In genomic region chr17:28902819-28903545, GRCh38 we compare ENCODE assay signal across 8 cellular contexts. TPM values are rescaled to one million over a fixed set of nuclear protein-coding genes. Genes with fewer than 3 reads are reported as not detected.
DNase-seq lines count a peak whose midpoint lies in the region; ATAC-seq and TF ChIP-seq lines count a peak whose summit lies in the region.

Gene DHRS13 (minus strand): TSS chr17:28903079. CDS start chr17:28902944, 135 bp downstream.

- H3K27me3 Mint-ChIP-seq in activated T-cell treated with anti-CD3 and anti-CD28 coated beads, Interleukin-2, amount 50 U/mL, for 24 hours = no peaks in the 10 kb centered on the region

- H3K4me3 ChIP-seq in Jurkat, Clone E6-1 (ENCODE audit: low read length) = peak within 1 kb of the TSS; percentile 79
- peak within 1 kb of the TSS; percentile 78 for H3K4me3 ChIP-seq in PC-3 (ENCODE audit: low read length)
- peak within 1 kb of the TSS; percentile 58 for H3K4me3 ChIP-seq in mucosa of stomach (ENCODE audit: low read length)

- peak; percentile 64 for TF ChIP-seq POLR2A in erythroblast (IDR thresholded peaks at IDR 0.05; ENCODE audit: low read length)

- H3K4me2 ChIP-seq in PC-3 (ENCODE audit: low read length) = peak within 1 kb of the TSS; percentile 83

- no peaks in the 10 kb centered on the region for H3F3A ChIP-seq in PC-3 (ENCODE audit: low read length, unreplicated experiment)

- BruUV-seq in PC-3 (replicated peaks; lab: Mats Ljungman, UMichigan) = no TSS peak

- H3K9ac ChIP-seq in PC-3 (ENCODE audit: low read length) = peak within 1 kb of the TSS; percentile 53
- peak within 1 kb of the TSS; percentile 67 for H3K9ac ChIP-seq in mucosa of stomach (ENCODE audit: low read length)

- H3K79me2 ChIP-seq in PC-3 (ENCODE audit: low read length) = no peaks in the 10 kb centered on the region

- CTCF ChIA-PET in PC-3 (lab: Charles Lee) = interaction anchor here (0.6 to 0.9 kb wide), 2 partner anchors 43 to 139 kb away, joined by 3 to 8 read pairs; no protein-coding TSS in a partner anchor

- POLR2A ChIA-PET in PC-3 (lab: Charles Lee; ENCODE audit: unreplicated experiment) = interaction anchor here (0.5 kb wide), 1 partner anchor 14 kb away, joined by 4 read pairs; no protein-coding TSS in a partner anchor

- peak within 1 kb of the TSS; percentile 87 for H3K4me3 Mint-ChIP-seq in activated T-cell treated with anti-CD3 and anti-CD28 coated beads, Interleukin-2, amount 50 U/mL, for 24 hours

- H3K36me3 Mint-ChIP-seq in activated T-cell treated with anti-CD3 and anti-CD28 coated beads, Interleukin-2, amount 50 U/mL, for 24 hours (ENCODE audit: low read depth) = peaks cover 69% of the 10 kb centered on the region

- DNase-seq in DMS153 (lab: John Stamatoyannopoulos, UW) (peak; percentile 95), PC-3 (peak; percentile 92), erythroblast (lab: John Stamatoyannopoulos, UW) (peak; percentile 96 to 99)
- peak; percentile 90 for DNase-seq in Jurkat, Clone E6-1 (ENCODE audit: low read depth, low spot score)
- DNase-seq in activated T-cell treated with anti-CD3 and anti-CD28 coated beads, Interleukin-2, amount 50 U/mL, for 24 hours = peak; percentile 95
- peak; percentile 86 for DNase-seq in stimulated activated CD8-positive, alpha-beta memory T cell treated with anti-CD3 and anti-CD28 coated beads, Interleukin-7, amount 100 ng/mL, for 24 hours (ENCODE audit: low read depth)

- ATAC-seq in GM21619 (IDR thresholded peaks at IDR 0.05; ENCODE audit: unreplicated experiment) (peak; percentile 81), PC-3 (peak; percentile 91)

- H3K9me2 ChIP-seq in PC-3 (replicated peaks; ENCODE audit: low read length) = no peaks in the 10 kb centered on the region

- intact Hi-C loops in PC-3 (cut with micrococcal nuclease) = loop anchor here (5.0 to 10.0 kb wide), 3 partner anchors 44 to 178 kb away; partner anchors contain the start of genes FAM222B, NEK8 and TLCD1

- H3K4me1 Mint-ChIP-seq in activated T-cell treated with anti-CD3 and anti-CD28 coated beads, Interleukin-2, amount 50 U/mL, for 24 hours (ENCODE audit: low read depth) = peaks cover 41% of the 10 kb centered on the region

- H3K27me3 ChIP-seq in PC-3 (ENCODE audit: low read length) (no peaks in the 10 kb centered on the region), mucosa of stomach (ENCODE audit: control insufficient read depth, insufficient read depth, low read length) (no peaks in the 10 kb centered on the region)

- no peaks in the 10 kb centered on the region for H3K9me3 Mint-ChIP-seq in activated T-cell treated with anti-CD3 and anti-CD28 coated beads, Interleukin-2, amount 50 U/mL, for 24 hours

- H3K9me3 ChIP-seq in PC-3 (ENCODE audit: low read length) (no peaks in the 10 kb centered on the region), mucosa of stomach (ENCODE audit: control insufficient read depth, low read length) (no peaks in the 10 kb centered on the region)

- peak within 1 kb of the TSS; percentile 83 for H2AFZ ChIP-seq in PC-3 (ENCODE audit: low read length)

- H4K20me1 ChIP-seq in PC-3 (ENCODE audit: low read length) = no peaks in the 10 kb centered on the region

- H3K4me1 ChIP-seq in PC-3 (ENCODE audit: insufficient read depth, low read length) (peaks cover 11% of the 10 kb centered on the region), mucosa of stomach (ENCODE audit: control insufficient read depth, insufficient read depth, low read length) (peaks cover 38% of the 10 kb centered on the region)

- H3K36me3 ChIP-seq in PC-3 (ENCODE audit: low read depth, low read length) (peaks cover 14% of the 10 kb centered on the region; the same call in 1 of the 2 replicates), mucosa of stomach (ENCODE audit: control insufficient read depth, insufficient read depth, low read length) (peaks cover 5% of the 10 kb centered on the region)

- no peak within 1 kb of the TSS for H3K27ac ChIP-seq in PC-3 (ENCODE audit: low read length)

- TF ChIP-seq CTCF in PC-3 (conservative IDR thresholded peaks at IDR 0.05; ENCODE audit: low read depth, low read length) = peak; percentile 88

- H3K27ac Mint-ChIP-seq in activated T-cell treated with anti-CD3 and anti-CD28 coated beads, Interleukin-2, amount 50 U/mL, for 24 hours = peak within 1 kb of the TSS; percentile 91

RNA-seq across cellular contexts. Expression of gene DHRS13, which starts in this region (rescaled TPM):
- polyA plus RNA-seq in Jurkat, Clone E6-1 (2012; ENCODE audit: insufficient read depth, insufficient read length) = 13.9 TPM
- total RNA-seq in PC-3 (2014; rRNA removed) = 4.9 and 5.1 TPM in 2 replicates
